Comparison of ENCODE assay signal across 3 cellular contexts in the genomic region with DNA sequence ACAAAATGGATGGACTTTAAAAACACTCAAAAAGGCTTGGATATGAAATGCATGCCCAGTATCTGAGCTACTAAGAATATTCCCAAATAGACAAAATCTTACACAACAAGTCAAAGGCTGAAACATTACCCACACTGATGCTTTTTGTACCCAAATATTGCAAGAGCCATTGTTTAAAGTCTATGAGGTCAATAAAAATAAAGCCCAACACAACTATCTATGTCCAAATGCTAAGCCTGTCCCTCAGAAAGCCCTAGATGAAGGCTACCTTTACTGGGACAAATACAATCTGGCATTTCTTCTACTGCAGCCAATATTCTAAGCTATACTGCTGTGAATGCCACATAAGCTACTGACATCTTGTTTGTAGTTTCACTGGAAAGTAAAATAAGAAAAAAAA.
TF ChIP-seq lines count a peak whose summit lies in the region.

No MANE protein-coding gene starts in this region.

TF ChIP-seq in liver, 16 proteins besides CTCF, POLR2A, EP300 and RAD21:
- TF ChIP-seq REST (IDR thresholded peaks at IDR 0.05) (peak; percentile 72), HNF4G (IDR thresholded peaks at IDR 0.05) (peak; percentile 71), GABPA (IDR thresholded peaks at IDR 0.05 in 1 of 2, conservative IDR thresholded peaks at IDR 0.05 in 1 of 2) (peak in 1 of 2 donors; percentile 34), EGR1 (IDR thresholded peaks at IDR 0.05; ENCODE audit: low read depth in 2 of 2) (peak in 1 of 2 donors; percentile 59), SP1 (IDR thresholded peaks at IDR 0.05) (peak; percentile 81), TAF1 (conservative IDR thresholded peaks at IDR 0.05) (no peak), RXRA (IDR thresholded peaks at IDR 0.05) (peak; percentile 76 to 84), NR2F2 (IDR thresholded peaks at IDR 0.05) (no peak), FOXA1 (IDR thresholded peaks at IDR 0.05) (peak; percentile 57), HNF4A (conservative IDR thresholded peaks at IDR 0.05) (peak; percentile 96), ZBTB33 (IDR thresholded peaks at IDR 0.05) (peak; percentile 59), YY1 (IDR thresholded peaks at IDR 0.05) (peak; percentile 89), FOXA2 (IDR thresholded peaks at IDR 0.05) (peak; percentile 70), JUND (IDR thresholded peaks at IDR 0.05) (peak in 1 of 2 donors; percentile 85)
- TF ChIP-seq, protein P1, sequence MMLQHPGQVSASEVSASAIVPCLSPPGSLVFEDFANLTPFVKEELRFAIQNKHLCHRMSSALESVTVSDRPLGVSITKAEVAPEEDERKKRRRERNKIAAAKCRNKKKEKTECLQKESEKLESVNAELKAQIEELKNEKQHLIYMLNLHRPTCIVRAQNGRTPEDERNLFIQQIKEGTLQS (IDR thresholded peaks at IDR 0.05) = no peak
- TF ChIP-seq, protein P2, sequence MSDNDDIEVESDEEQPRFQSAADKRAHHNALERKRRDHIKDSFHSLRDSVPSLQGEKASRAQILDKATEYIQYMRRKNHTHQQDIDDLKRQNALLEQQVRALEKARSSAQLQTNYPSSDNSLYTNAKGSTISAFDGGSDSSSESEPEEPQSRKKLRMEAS (IDR thresholded peaks at IDR 0.05) = peak; percentile 62

TF ChIP-seq in HepG2, 621 proteins besides CTCF, POLR2A, EP300 and RAD21:
- TF ChIP-seq ZNF468 (CRISPR knock-in tag; IDR thresholded peaks at IDR 0.05) (no peak), EEA1 (CRISPR knock-in tag; IDR thresholded peaks at IDR 0.05; ENCODE audit: borderline replicate concordance) (no peak), ZKSCAN8 (CRISPR knock-in tag; IDR thresholded peaks at IDR 0.05; ENCODE audit: borderline replicate concordance) (no peak), HHEX (CRISPR knock-in tag; IDR thresholded peaks at IDR 0.05) (no peak), KLF12 (CRISPR knock-in tag; IDR thresholded peaks at IDR 0.05; ENCODE audit: borderline replicate concordance) (no peak), PREB (CRISPR knock-in tag; IDR thresholded peaks at IDR 0.05) (no peak), ZNF160 (CRISPR knock-in tag; IDR thresholded peaks at IDR 0.05) (no peak), SAP130 (CRISPR knock-in tag; IDR thresholded peaks at IDR 0.05; ENCODE audit: low read depth) (no peak), HNRNPUL1 (IDR thresholded peaks at IDR 0.05; ENCODE audit: low read depth, low read length) (no peak), ZNF674 (CRISPR knock-in tag; IDR thresholded peaks at IDR 0.05; ENCODE audit: low read depth) (no peak), ZHX2 (IDR thresholded peaks at IDR 0.05; ENCODE audit: low read depth) (no peak), ZHX2 (CRISPR knock-in tag; IDR thresholded peaks at IDR 0.05; ENCODE audit: borderline replicate concordance) (no peak), ZBTB7B (CRISPR knock-in tag; IDR thresholded peaks at IDR 0.05) (no peak), ZSCAN30 (CRISPR knock-in tag; IDR thresholded peaks at IDR 0.05) (no peak), ZFP36L2 (CRISPR knock-in tag; IDR thresholded peaks at IDR 0.05) (no peak), ZFYVE20 (CRISPR knock-in tag; IDR thresholded peaks at IDR 0.05; ENCODE audit: borderline replicate concordance, low read depth) (no peak)

TF ChIP-seq in endothelial cell of umbilical vein, 7 proteins besides CTCF, POLR2A, EP300 and RAD21:
- TF ChIP-seq POLR2AphosphoS5 (IDR thresholded peaks at IDR 0.05; ENCODE audit: insufficient read depth, low read depth, low read length) (no peak), JUN (IDR thresholded peaks at IDR 0.05; ENCODE audit: borderline replicate concordance, insufficient read depth, insufficient read length, low read depth) (no peak), GATA2 (IDR thresholded peaks at IDR 0.05; ENCODE audit: insufficient read depth, insufficient read length, low read depth, low read length) (no peak), FOS (IDR thresholded peaks at IDR 0.05; ENCODE audit: borderline replicate concordance, insufficient read depth, low read length) (no peak), EZH2 (IDR thresholded peaks at IDR 0.05; ENCODE audit: borderline replicate concordance, low read depth, low read length, severe bottlenecking) (no peak), MYC (IDR thresholded peaks at IDR 0.05; ENCODE audit: low read depth, low read length) (no peak)
- TF ChIP-seq, protein P2 (IDR thresholded peaks at IDR 0.05; ENCODE audit: insufficient read depth, insufficient read length) = no peak
